Comparison of ENCODE assay signal across 8 cellular contexts in the genomic region with DNA sequence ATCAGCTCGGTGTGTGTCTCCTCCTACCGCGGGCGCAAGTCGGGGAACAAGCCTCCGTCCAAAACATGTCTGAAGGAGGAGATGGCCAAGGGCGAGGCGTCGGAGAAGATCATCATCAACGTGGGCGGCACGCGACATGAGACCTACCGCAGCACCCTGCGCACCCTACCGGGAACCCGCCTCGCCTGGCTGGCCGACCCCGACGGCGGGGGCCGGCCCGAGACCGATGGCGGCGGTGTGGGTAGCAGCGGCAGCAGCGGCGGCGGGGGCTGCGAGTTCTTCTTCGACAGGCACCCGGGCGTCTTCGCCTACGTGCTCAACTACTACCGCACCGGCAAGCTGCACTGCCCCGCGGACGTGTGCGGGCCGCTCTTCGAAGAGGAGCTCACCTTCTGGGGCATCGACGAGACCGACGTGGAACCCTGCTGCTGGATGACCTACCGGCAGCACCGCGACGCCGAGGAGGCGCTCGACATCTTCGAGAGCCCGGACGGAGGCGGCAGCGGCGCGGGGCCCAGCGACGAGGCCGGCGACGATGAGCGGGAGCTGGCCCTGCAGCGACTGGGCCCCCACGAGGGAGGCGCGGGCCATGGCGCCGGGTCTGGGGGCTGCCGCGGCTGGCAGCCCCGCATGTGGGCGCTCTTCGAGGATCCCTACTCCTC. TPM values are rescaled to one million over a fixed set of nuclear protein-coding genes. Genes with fewer than 3 reads are reported as not detected.
DNase-seq lines count a peak whose midpoint lies in the region; ATAC-seq lines count a peak whose summit lies in the region.

No MANE protein-coding gene starts in this region.

- peaks cover 43 to 68% (median 56%) of the 10 kb centered on the region in 4 donors for H3K4me1 Mint-ChIP-seq in naive thymus-derived CD8-positive, alpha-beta T cell

- peak; percentile 64 for DNase-seq in CD1c-positive myeloid dendritic cell (ENCODE audit: extremely low spot score)
- DNase-seq in NCI-H526 treated with DMSO at 0.1 percent for 48 hours (lab: John Stamatoyannopoulos, UW): peak; percentile 38
- peak; percentile 41 for DNase-seq in central memory CD4-positive, alpha-beta T cell
- DNase-seq in naive thymus-derived CD8-positive, alpha-beta T cell: peak in 6 of 10 donors; percentile 3 to 44 (median 30)
- no peak for DNase-seq in cerebellum (ENCODE audit: low spot score)
- DNase-seq in NCI-H226: no peak
- DNase-seq in DMS153 treated with DMSO at 0.1 percent for 48 hours (lab: John Stamatoyannopoulos, UW; ENCODE audit: unreplicated experiment): no peak

- H3K27me3 Mint-ChIP-seq in naive thymus-derived CD8-positive, alpha-beta T cell: no peaks in the 10 kb centered on the region

- no peaks in the 10 kb centered on the region for H3K36me3 Mint-ChIP-seq in naive thymus-derived CD8-positive, alpha-beta T cell

- peak overlapping the region; percentile 74 to 96 (median 92) for H3K27ac Mint-ChIP-seq in naive thymus-derived CD8-positive, alpha-beta T cell

- ATAC-seq in naive thymus-derived CD8-positive, alpha-beta T cell: peak in 1 of 2 donors; percentile 10
- ATAC-seq in HG03442 (IDR thresholded peaks at IDR 0.05; ENCODE audit: unreplicated experiment): no peak

- peak overlapping the region; percentile 84 to 94 (median 90) for H3K4me3 Mint-ChIP-seq in naive thymus-derived CD8-positive, alpha-beta T cell

- no peaks in the 10 kb centered on the region for H3K9me3 Mint-ChIP-seq in naive thymus-derived CD8-positive, alpha-beta T cell

- POLR2A ChIA-PET in naive thymus-derived CD8-positive, alpha-beta T cell (lab: Charles Lee): interaction anchor here (0.6 to 7.6 kb wide), 7 partner anchors 9 to 556 kb away, joined by 3 to 136 read pairs (median 5); a partner anchor contains a TSS

RNA-seq across cellular contexts. Expression of a gene that starts 1.5 kb away (rescaled TPM):
- total RNA-seq in naive thymus-derived CD8-positive, alpha-beta T cell: 10 to 100 TPM; 11.9 to 12.7 TPM
- polyA plus RNA-seq in naive thymus-derived CD8-positive, alpha-beta T cell: 1 to 10 TPM in 2 of 3 donors, under 1 TPM in 1; 0.90 to 3.1 (median 1.9) TPM
- 7.1 TPM for total RNA-seq in cerebellum

Comparison
In these comparisons a context has a peak if more than half of its experiments do, and no peak if none do; other contexts are left out.
1. DNase-seq: peak in CD1c-positive myeloid dendritic cell (single experiment), NCI-H526 treated with DMSO at 0.1 percent for 48 hours (single experiment), central memory CD4-positive, alpha-beta T cell (single experiment) and naive thymus-derived CD8-positive, alpha-beta T cell (6 of 10); none in cerebellum (single experiment), NCI-H226 (single experiment) and DMS153 treated with DMSO at 0.1 percent for 48 hours (single experiment).